19 cellular contexts compared by ENCODE assay signal in genomic region chr5:124054564-124054963, GRCh38.
DNase-seq lines count a peak whose midpoint lies in the region; ATAC-seq, FAIRE-seq and TF ChIP-seq lines count a peak whose summit lies in the region.
"Had no signal": no experiment of that assay in that cellular context is flagged by ENCODE, and none has a peak within 500 bp of the region (broad histone marks: within the 10 kb centered on the region; RNA-seq: fewer than 3 reads in every experiment).

No MANE protein-coding gene starts in this region.

- no peak overlapping the region for H3K4me3 Mint-ChIP-seq in nephron
- H3K4me3 Mint-ChIP-seq in chondrocyte (ENCODE audit: unreplicated experiment), result no peak overlapping the region
- H3K4me3 Mint-ChIP-seq: activated naive CD8-positive, alpha-beta T cell; activated T-cell treated with anti-CD3 and anti-CD28 coated beads, Interleukin-2, amount 50 U/mL, for 72 hours; CD8-positive, alpha-beta T cell; naive B cell had no signal

- H3K4me1 Mint-ChIP-seq in nephron (peaks cover 77% of the 10 kb centered on the region), chondrocyte (ENCODE audit: low read depth) (peaks cover 45% of the 10 kb centered on the region)

- H3K27ac Mint-ChIP-seq in nephron (peak overlapping the region in 2 of 3 experiments; percentile 24 to 82), chondrocyte (ENCODE audit: unreplicated experiment) (no peak overlapping the region)
- H3K27ac Mint-ChIP-seq: activated naive CD8-positive, alpha-beta T cell; activated T-cell treated with anti-CD3 and anti-CD28 coated beads, Interleukin-2, amount 50 U/mL, for 72 hours; CD8-positive, alpha-beta T cell; naive B cell had no signal

- peak; percentile 50 for ATAC-seq in GM19351 (IDR thresholded peaks at IDR 0.05; ENCODE audit: unreplicated experiment)
- ATAC-seq in GM21717 (IDR thresholded peaks at IDR 0.05; ENCODE audit: unreplicated experiment), result peak; percentile 47
- peak; percentile 45 for ATAC-seq in HG03025 (IDR thresholded peaks at IDR 0.05; ENCODE audit: low FRiP score, unreplicated experiment)
- ATAC-seq: activated T-cell treated with anti-CD3 and anti-CD28 coated beads, Interleukin-2, amount 50 U/mL, for 72 hours; CD8-positive, alpha-beta T cell; upper lobe of right lung had no signal

- H3K36me3 Mint-ChIP-seq in nephron (ENCODE audit: low read depth) (no peaks in the 10 kb centered on the region), chondrocyte (ENCODE audit: low read depth) (no peaks in the 10 kb centered on the region)
- H3K36me3 Mint-ChIP-seq: activated naive CD8-positive, alpha-beta T cell; CD8-positive, alpha-beta T cell; naive B cell had no signal

- no peaks in the 10 kb centered on the region for H3K27me3 Mint-ChIP-seq in nephron (ENCODE audit: low read depth)
- no peaks in the 10 kb centered on the region for H3K27me3 Mint-ChIP-seq in chondrocyte (ENCODE audit: low read depth)
- H3K27me3 Mint-ChIP-seq: activated naive CD8-positive, alpha-beta T cell; naive B cell had no signal

- TF ChIP-seq CTCF in nephron (IDR thresholded peaks at IDR 0.05; ENCODE audit: unreplicated experiment in 3 of 3) (no peak), chondrocyte (IDR thresholded peaks at IDR 0.05) (no peak)

- no peak for TF ChIP-seq POLR2A in H54 (IDR thresholded peaks at IDR 0.05; ENCODE audit: low read depth, low read length)

- H3K9me3 Mint-ChIP-seq in nephron (no peaks in the 10 kb centered on the region), chondrocyte (ENCODE audit: low read depth) (no peaks in the 10 kb centered on the region)
- H3K9me3 Mint-ChIP-seq: CD8-positive, alpha-beta T cell had no signal

- no peak for FAIRE-seq in H54 (lab: Jason Lieb, UNC)

- DNase-seq in H54 (ENCODE audit: insufficient read length, low spot score) (no peak), chondrocyte (ENCODE audit: low spot score) (no peak), cerebellar nuclear complex (lab: John Stamatoyannopoulos, UW) (no peak)
- DNase-seq: activated T-cell treated with anti-CD3 and anti-CD28 coated beads, Interleukin-2, amount 50 U/mL, for 72 hours; CD8-positive, alpha-beta T cell; DMS153; GDM1; mesenchymal stem cell; naive B cell; NCI-H1417; NCI-H526 treated with DMSO at 0.1 percent for 48 hours; retina; Right ventricle myocardium superior; upper lobe of right lung had no signal
